Comparison of ENCODE assay signal across 26 cellular contexts in the genomic region with DNA sequence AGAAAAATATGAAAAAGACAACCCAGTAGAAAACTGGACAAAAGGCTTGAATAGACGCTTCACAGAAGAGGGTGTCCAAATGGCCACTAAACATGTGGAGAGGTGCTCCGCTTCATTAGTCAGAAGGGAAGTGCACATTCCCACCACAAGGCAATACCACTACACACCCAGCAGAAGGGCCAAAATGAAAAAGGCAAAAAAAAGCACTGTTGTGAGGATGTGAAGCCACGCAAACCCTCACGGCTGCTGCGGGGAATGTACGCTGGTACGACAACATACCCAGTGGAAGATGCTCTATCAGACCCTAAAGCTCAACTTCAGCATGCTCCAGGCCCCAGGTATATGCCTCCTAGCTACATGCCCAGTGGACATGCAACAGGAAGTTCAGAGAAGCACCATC. TPM values are rescaled to one million over a fixed set of nuclear protein-coding genes. Genes with fewer than 3 reads are reported as not detected.
DNase-seq lines count a peak whose midpoint lies in the region; ATAC-seq, FAIRE-seq and TF ChIP-seq lines count a peak whose summit lies in the region.
"Had no signal": no experiment of that assay in that cellular context is flagged by ENCODE, and none has a peak within 500 bp of the region (broad histone marks: within the 10 kb centered on the region; RNA-seq: fewer than 3 reads in every experiment).

No MANE protein-coding gene starts in this region.

- intact Hi-C loops in natural killer cell (cut with micrococcal nuclease), result loop anchor here (5.0 kb wide), 1 partner anchor 51 kb away; no protein-coding TSS in a partner anchor

- peaks cover 69% of the 10 kb centered on the region for H3K36me3 Mint-ChIP-seq in activated CD8-positive, alpha-beta memory T cell treated with anti-CD3 and anti-CD28 coated beads, Interleukin-2, amount 10 ng/mL, durations not matched to agents 7 days and 5 days
- peaks cover 25 to 73% of the 10 kb centered on the region in 2 donors for H3K36me3 Mint-ChIP-seq in activated naive CD4-positive, alpha-beta T cell treated with anti-CD3 and anti-CD28 coated beads, Interleukin-2, amount 50 U/mL, for 72 hours
- H3K36me3 Mint-ChIP-seq in natural killer cell, result no peaks in the 10 kb centered on the region
- H3K36me3 Mint-ChIP-seq: mesothelial cell of epicardium had no signal

- peak; percentile 33 for FAIRE-seq in GM12891 (lab: Jason Lieb, UNC)
- FAIRE-seq: RCC 7860, urothelium cell line had no signal

- H3K27me3 Mint-ChIP-seq in activated CD8-positive, alpha-beta memory T cell treated with anti-CD3 and anti-CD28 coated beads, Interleukin-2, amount 10 ng/mL, durations not matched to agents 7 days and 5 days, result no peaks in the 10 kb centered on the region
- H3K27me3 Mint-ChIP-seq in natural killer cell (ENCODE audit: low read depth in 2 of 2), result no peaks in the 10 kb centered on the region

- CTCF ChIA-PET in activated CD8-positive, alpha-beta memory T cell treated with anti-CD3 and anti-CD28 coated beads, Interleukin-2, amount 10 ng/mL, durations not matched to agents 7 days and 5 days (lab: Charles Lee), result interaction anchor here (0.9 to 4.4 kb wide), 6 partner anchors 8 to 90 kb away, joined by 3 to 23 read pairs (median 4); a partner anchor contains a TSS

- no peak for DNase-seq in activated CD8-positive, alpha-beta memory T cell treated with anti-CD3 and anti-CD28 coated beads, Interleukin-2, amount 10 ng/mL, durations not matched to agents 7 days and 5 days
- DNase-seq in activated CD8-positive, alpha-beta memory T cell treated with anti-CD3 and anti-CD28 coated beads, Interleukin-2, amount 50 U/mL, for 4 hours, result no peak
- DNase-seq in GM12891 (ENCODE audit: insufficient read length, low spot score) (no peak), natural killer cell (no peak), NCI-H69 (lab: John Stamatoyannopoulos, UW) (no peak), NCI-H524 (lab: John Stamatoyannopoulos, UW) (no peak)
- DNase-seq in activated naive CD4-positive, alpha-beta T cell treated with anti-CD3 and anti-CD28 coated beads, Interleukin-2, amount 50 U/mL, for 72 hours (ENCODE audit: low spot score in 2 of 2), result no peak
- DNase-seq: ACHN; activated effector memory CD4-positive, alpha-beta T cell treated with Interleukin-2 at 50 U/mL for 16 hours; aorta; central memory CD4-positive, alpha-beta T cell; foreskin fibroblast; GDM1; heart right ventricle; KBM-7; NCI-H524 treated with DMSO at 0.1 percent for 48 hours; sigmoid colon; SJCRH30; substantia nigra; WERI-Rb-1 had no signal

- no peak for TF ChIP-seq CTCF in natural killer cell (IDR thresholded peaks at IDR 0.05)

- TF ChIP-seq POLR2A in GM12891 (IDR thresholded peaks at IDR 0.05; ENCODE audit: low read depth, low read length), result no peak

- peaks cover 76% of the 10 kb centered on the region for H3K4me1 Mint-ChIP-seq in activated CD8-positive, alpha-beta memory T cell treated with anti-CD3 and anti-CD28 coated beads, Interleukin-2, amount 10 ng/mL, durations not matched to agents 7 days and 5 days
- H3K4me1 Mint-ChIP-seq in natural killer cell, result peaks cover 92 to 94% of the 10 kb centered on the region in 2 donors
- H3K4me1 Mint-ChIP-seq: mesothelial cell of epicardium had no signal

- H3K4me3 Mint-ChIP-seq in activated CD8-positive, alpha-beta memory T cell treated with anti-CD3 and anti-CD28 coated beads, Interleukin-2, amount 10 ng/mL, durations not matched to agents 7 days and 5 days, result peak overlapping the region; percentile 69
- peak overlapping the region; percentile 69 for H3K4me3 Mint-ChIP-seq in natural killer cell
- H3K4me3 Mint-ChIP-seq: mesothelial cell of epicardium, neural crest cell had no signal

- H3K27ac Mint-ChIP-seq in activated CD8-positive, alpha-beta memory T cell treated with anti-CD3 and anti-CD28 coated beads, Interleukin-2, amount 10 ng/mL, durations not matched to agents 7 days and 5 days, result peak overlapping the region; percentile 83
- peak overlapping the region; percentile 80 to 88 for H3K27ac Mint-ChIP-seq in activated naive CD4-positive, alpha-beta T cell treated with anti-CD3 and anti-CD28 coated beads, Interleukin-2, amount 50 U/mL, for 72 hours
- peak overlapping the region in 1 of 2 donors; percentile 89 for H3K27ac Mint-ChIP-seq in natural killer cell
- H3K27ac Mint-ChIP-seq: mesothelial cell of epicardium had no signal

- H3K9me3 Mint-ChIP-seq in activated CD8-positive, alpha-beta memory T cell treated with anti-CD3 and anti-CD28 coated beads, Interleukin-2, amount 10 ng/mL, durations not matched to agents 7 days and 5 days (ENCODE audit: low read depth), result peaks cover 17% of the 10 kb centered on the region
- peaks cover 9 to 41% of the 10 kb centered on the region in 2 donors for H3K9me3 Mint-ChIP-seq in activated naive CD4-positive, alpha-beta T cell treated with anti-CD3 and anti-CD28 coated beads, Interleukin-2, amount 50 U/mL, for 72 hours
- H3K9me3 Mint-ChIP-seq in natural killer cell, result peaks cover 0 to 2% of the 10 kb centered on the region in 2 donors

- ATAC-seq in activated CD8-positive, alpha-beta memory T cell treated with anti-CD3 and anti-CD28 coated beads, Interleukin-2, amount 10 ng/mL, durations not matched to agents 7 days and 5 days, result peak; percentile 38
- ATAC-seq in activated naive CD4-positive, alpha-beta T cell treated with anti-CD3 and anti-CD28 coated beads, Interleukin-2, amount 50 U/mL, for 72 hours, result peak; percentile 9 to 11
- ATAC-seq in natural killer cell (peak in 2 of 3 donors; percentile 3 to 5), GM18858 (IDR thresholded peaks at IDR 0.05; ENCODE audit: unreplicated experiment) (no peak)
- ATAC-seq: left lobe of liver had no signal

TF ChIP-seq in GM12891, 5 proteins besides CTCF, POLR2A, EP300 and RAD21:
- TF ChIP-seq SPI1 (IDR thresholded peaks at IDR 0.05; ENCODE audit: low read depth, low read length) (0 out of 2 replicates have a peak, but pooled peaks have one; percentile 8), PAX5 (IDR thresholded peaks at IDR 0.05; ENCODE audit: insufficient read depth, low read length, severe bottlenecking) (no peak)

RNA-seq across cellular contexts. Expression of a gene that starts 17.0 kb away (rescaled TPM):
- 10 to 100 TPM; 48.9 to 51.2 TPM for total RNA-seq in activated CD8-positive, alpha-beta memory T cell treated with anti-CD3 and anti-CD28 coated beads, Interleukin-2, amount 10 ng/mL, durations not matched to agents 7 days and 5 days
- 41.2 TPM for polyA plus RNA-seq in GM12891 (2012; ENCODE audit: low read depth, missing spikeins)
- total RNA-seq in activated naive CD4-positive, alpha-beta T cell treated with anti-CD3 and anti-CD28 coated beads, Interleukin-2, amount 50 U/mL, for 72 hours, result 10 to 100 TPM; 32.2 to 46.9 TPM
- total RNA-seq in natural killer cell, result 100 to 1,000 TPM; 254 to 364 (median 348) TPM
- total RNA-seq: SJCRH30 had no signal

Comparison
In these comparisons a context has a peak if more than half of its experiments do, and no peak if none do; other contexts are left out.
1. RNA of a gene that starts 17.0 kb away (total RNA-seq): 254 to 364 TPM in natural killer cell; 48.9 to 51.2 TPM in activated CD8-positive, alpha-beta memory T cell treated with anti-CD3 and anti-CD28 coated beads, Interleukin-2, amount 10 ng/mL, durations not matched to agents 7 days and 5 days and 32.2 to 46.9 TPM in activated naive CD4-positive, alpha-beta T cell treated with anti-CD3 and anti-CD28 coated beads, Interleukin-2, amount 50 U/mL, for 72 hours; every median in the first group is over 4 times any median in the second.